20 cellular contexts compared by ENCODE assay signal in the genomic region with DNA sequence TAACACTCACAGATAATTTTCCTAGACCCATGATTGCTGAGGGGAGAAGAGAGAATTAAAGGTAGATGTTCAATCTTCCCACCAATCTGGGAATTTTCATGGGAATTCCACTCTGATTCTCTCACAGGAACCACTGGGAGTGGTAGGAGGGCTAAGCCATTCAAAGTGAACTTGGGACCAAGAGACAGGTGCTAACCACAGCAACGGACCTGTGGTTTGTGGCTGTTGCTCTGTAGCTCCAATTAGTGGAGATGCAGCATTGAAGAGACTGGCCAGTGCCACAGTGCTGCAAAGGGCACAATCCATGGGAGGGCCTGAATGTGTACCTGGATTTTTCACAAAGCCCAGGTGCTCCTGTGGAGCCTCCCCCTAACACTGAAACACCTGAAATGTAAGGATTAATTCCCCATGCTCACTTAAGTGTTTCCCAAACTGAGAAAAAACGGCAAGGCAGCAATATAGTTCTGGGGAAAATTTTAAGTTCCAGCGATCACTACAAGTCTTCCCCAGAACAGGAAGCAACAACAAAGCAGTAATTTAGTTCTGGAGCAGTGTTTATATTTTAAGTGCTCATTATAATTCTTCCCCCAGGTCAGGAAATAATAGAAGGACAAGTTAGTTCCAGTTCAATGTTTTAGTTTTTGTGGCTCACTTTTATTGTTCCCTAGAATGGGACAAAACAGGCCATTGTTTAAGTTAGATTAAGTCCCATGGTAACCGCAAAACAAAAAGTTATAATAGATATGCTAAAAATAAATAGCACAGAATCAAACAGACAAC.
"Had no signal": no experiment of that assay in that cellular context is flagged by ENCODE, and none has a peak within 500 bp of the region (broad histone marks: within the 10 kb centered on the region; RNA-seq: fewer than 3 reads in every experiment).

No MANE protein-coding gene starts in this region.

- H3K27me3 ChIP-seq: colonic mucosa, foreskin keratinocyte, upper lobe of right lung had no signal

- H3K36me3 ChIP-seq: colonic mucosa, thoracic aorta, upper lobe of right lung had no signal

- H3K4me3 ChIP-seq: colonic mucosa, thoracic aorta, upper lobe of right lung had no signal

- H3K4me1 ChIP-seq: colonic mucosa, foreskin keratinocyte, upper lobe of right lung had no signal

- ATAC-seq: activated CD4-positive, CD25-positive, alpha-beta regulatory T cell treated with anti-CD3 and anti-CD28 coated beads, Interleukin-2, amount 50 U/mL, for 24 hours; activated naive CD8-positive, alpha-beta T cell treated with anti-CD3 and anti-CD28 coated beads, Interleukin-2, amount 50 U/mL, for 24 hours; activated T-cell treated with anti-CD3 and anti-CD28 coated beads, Interleukin-2, amount 50 U/mL, for 4 hours; foreskin keratinocyte; left lobe of liver; stimulated activated naive B cell treated with anti-CD40 and anti-IgM and Interleukin-4, amounts not matched to agents 10 μg/mL and 1 μg/mL and 100 μg/mL, for 72 hours; upper lobe of right lung had no signal

- DNase-seq: activated CD4-positive, alpha-beta T cell treated with anti-CD3 and anti-CD28 coated beads, Interleukin-2, amount 10 ng/mL, durations not matched to agents 7 days and 5 days; activated CD8-positive, alpha-beta memory T cell treated with anti-CD3 and anti-CD28 coated beads, Interleukin-2, amount 50 U/mL, for 4 hours; activated naive CD4-positive, alpha-beta T cell treated with anti-CD3 and anti-CD28 coated beads, Interleukin-2, amount 10 ng/mL, durations not matched to agents 7 days and 5 days; activated naive CD8-positive, alpha-beta T cell treated with anti-CD3 and anti-CD28 coated beads, Interleukin-2, amount 50 U/mL, for 24 hours; activated T-cell treated with anti-CD3 and anti-CD28 coated beads, Interleukin-2, amount 50 U/mL, for 4 hours; anterior cingulate cortex; colonic mucosa; endodermal cell; foreskin keratinocyte; glutamatergic neuron; hippocampal formation; nephron progenitor cell; occipital lobe; stimulated activated naive B cell treated with anti-CD40 and anti-IgM and Interleukin-4, amounts not matched to agents 10 μg/mL and 1 μg/mL and 100 μg/mL, for 72 hours; T1000; upper lobe of right lung had no signal

- H3K27ac ChIP-seq: colonic mucosa, epithelial cell of prostate, foreskin keratinocyte, thoracic aorta, upper lobe of right lung had no signal

- H3K9me3 ChIP-seq: colonic mucosa, thoracic aorta, upper lobe of right lung had no signal
